ENCODE assay signal across 18 cellular contexts in genomic region chr1:110293601-110294104, GRCh38.
"Had no signal": no experiment of that assay in that cellular context is flagged by ENCODE, and none has a peak within 500 bp of the region (broad histone marks: within the 10 kb centered on the region; RNA-seq: fewer than 3 reads in every experiment).

No MANE protein-coding gene starts in this region.

- ATAC-seq: activated CD4-positive, alpha-beta T cell treated with anti-CD3 and anti-CD28 coated beads for 36 hours; activated CD8-positive, alpha-beta memory T cell treated with anti-CD3 and anti-CD28 coated beads, Interleukin-2, amount 10 ng/mL, durations not matched to agents 7 days and 5 days; activated T-helper 17 cell treated with anti-CD3 and anti-CD28 coated beads, Interleukin-2, amount 50 U/mL, for 72 hours; right cardiac atrium; WTC11 had no signal

- H3K27me3 ChIP-seq: tibial artery had no signal

- H3K9me3 ChIP-seq: left ventricle myocardium inferior, prostate gland, tibial artery had no signal

- DNase-seq: activated CD4-positive, alpha-beta memory T cell treated with anti-CD3 and anti-CD28 coated beads, Interleukin-2, amount 10 ng/mL, durations not matched to agents 7 days and 5 days; activated CD4-positive, alpha-beta T cell treated with anti-CD3 and anti-CD28 coated beads for 36 hours; activated CD8-positive, alpha-beta memory T cell treated with anti-CD3 and anti-CD28 coated beads, Interleukin-2, amount 10 ng/mL, durations not matched to agents 7 days and 5 days; activated naive CD4-positive, alpha-beta T cell; activated naive CD8-positive, alpha-beta T cell treated with anti-CD3 and anti-CD28 coated beads, Interleukin-2, amount 10 ng/mL, durations not matched to agents 7 days and 5 days; amygdala; immature natural killer cell; kidney glomerular epithelial cell; left ventricle myocardium inferior; mammary epithelial cell; midbrain; right cardiac atrium; stimulated activated CD4-positive, alpha-beta T cell treated with anti-CD3 and anti-CD28 coated beads, Interleukin-2, amount 100 ng/mL, for 24 hours; stimulated activated naive CD4-positive, alpha-beta T cell treated with Interleukin-2 at 50 U/mL for 16 hours; tibial artery had no signal

- H3K27ac ChIP-seq: left ventricle myocardium inferior, prostate gland, tibial artery had no signal

- H3K4me3 ChIP-seq: left ventricle myocardium inferior, prostate gland, tibial artery had no signal

- H3K4me1 ChIP-seq: prostate gland, tibial artery had no signal

- H3K36me3 ChIP-seq: left ventricle myocardium inferior, prostate gland, tibial artery had no signal
